Comparison of ENCODE assay signal across 26 cellular contexts in the genomic region with DNA sequence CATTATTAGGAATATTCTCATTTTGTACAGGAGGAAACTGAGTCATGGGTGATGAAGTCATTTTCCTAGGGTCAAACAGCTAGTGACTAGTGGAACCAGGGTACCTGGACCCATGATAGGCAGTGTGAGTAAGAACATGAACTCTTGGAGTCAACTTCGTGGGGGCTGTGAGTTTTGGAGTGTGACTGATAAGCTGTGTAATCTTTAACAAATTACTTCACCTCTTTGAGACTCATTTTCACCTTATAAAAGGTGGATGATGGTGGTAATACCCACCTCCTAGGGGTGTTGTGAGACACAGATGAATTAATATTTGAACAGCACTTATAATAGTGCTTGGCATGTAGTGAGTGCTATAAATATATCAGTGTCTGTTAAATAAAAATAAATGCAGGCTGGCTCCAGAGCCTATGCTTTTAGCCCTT. TPM values are rescaled to one million over a fixed set of nuclear protein-coding genes. Genes with fewer than 3 reads are reported as not detected.
DNase-seq lines count a peak whose midpoint lies in the region; ATAC-seq and TF ChIP-seq lines count a peak whose summit lies in the region.
"Had no signal": no experiment of that assay in that cellular context is flagged by ENCODE, and none has a peak within 500 bp of the region (broad histone marks: within the 10 kb centered on the region; RNA-seq: fewer than 3 reads in every experiment).

No MANE protein-coding gene starts in this region.

- no peak overlapping the region for H3K4me3 ChIP-seq in left lung
- H3K4me3 ChIP-seq in thyroid gland (replicated peaks in 1 of 3) = no peak overlapping the region
- H3K4me3 ChIP-seq in foreskin fibroblast (ENCODE audit: low read depth in 1 of 2, low read length in 2 of 2) = no peak overlapping the region
- H3K4me3 ChIP-seq: stomach had no signal

- WGBS in thyroid gland, 2 donors = 22 to 35% methylated on average over 1 of the region's 1 CpG

- H3K36me3 ChIP-seq in left lung = no peaks in the 10 kb centered on the region
- H3K36me3 ChIP-seq in thyroid gland = no peaks in the 10 kb centered on the region
- H3K36me3 ChIP-seq: stomach had no signal

- ATAC-seq in left lung = peak; percentile 79
- ATAC-seq in HG02938 (IDR thresholded peaks at IDR 0.05; ENCODE audit: unreplicated experiment) = no peak
- ATAC-seq: activated CD8-positive, alpha-beta T cell treated with anti-CD3 and anti-CD28 coated beads, Interleukin-2, amount 10 ng/mL, durations not matched to agents 7 days and 5 days had no signal

- H3K27me3 Mint-ChIP-seq in glutamatergic neuron (ENCODE audit: unreplicated experiment) = peaks cover 5% of the 10 kb centered on the region

- TF ChIP-seq CTCF in glutamatergic neuron (IDR thresholded peaks at IDR 0.05; ENCODE audit: partially characterized antibody, unreplicated experiment) (no peak), left lung (IDR thresholded peaks at IDR 0.05) (no peak), thyroid gland (IDR thresholded peaks at IDR 0.05) (no peak), foreskin fibroblast (IDR thresholded peaks at IDR 0.05; ENCODE audit: low read depth, low read length) (no peak)

- H3K27me3 ChIP-seq in left lung (peaks cover 0 to 1% of the 10 kb centered on the region in 2 donors), thyroid gland (no peaks in the 10 kb centered on the region)

- peak overlapping the region; percentile 68 for H3K4me3 Mint-ChIP-seq in glutamatergic neuron (ENCODE audit: unreplicated experiment)
- H3K4me3 Mint-ChIP-seq: activated CD8-positive, alpha-beta T cell treated with anti-CD3 and anti-CD28 coated beads, Interleukin-2, amount 10 ng/mL, durations not matched to agents 7 days and 5 days had no signal

- H3K4me1 ChIP-seq in left lung (no peaks in the 10 kb centered on the region), thyroid gland (peaks cover 45 to 61% of the 10 kb centered on the region in 2 donors)

- peak overlapping the region; percentile 55 for H3K27ac Mint-ChIP-seq in glutamatergic neuron (ENCODE audit: unreplicated experiment)
- H3K27ac Mint-ChIP-seq: activated CD8-positive, alpha-beta T cell treated with anti-CD3 and anti-CD28 coated beads, Interleukin-2, amount 10 ng/mL, durations not matched to agents 7 days and 5 days had no signal

- no peaks in the 10 kb centered on the region for H3K36me3 Mint-ChIP-seq in glutamatergic neuron (ENCODE audit: unreplicated experiment)

- H3K4me1 Mint-ChIP-seq in glutamatergic neuron (ENCODE audit: low read depth, unreplicated experiment) = peaks cover 72% of the 10 kb centered on the region

- DNase-seq in NCI-H510A treated with DMSO at 0.1 percent for 48 hours (lab: John Stamatoyannopoulos, UW) = peak; percentile 9
- no peak for DNase-seq in NCI-H510A (lab: John Stamatoyannopoulos, UW)
- DNase-seq in glutamatergic neuron = no peak
- no peak for DNase-seq in left lung
- peak in 1 of 2 donors; percentile 11 for DNase-seq in thyroid gland
- no peak for DNase-seq in foreskin fibroblast
- DNase-seq in AG20443 (ENCODE audit: low spot score) = no peak
- DNase-seq: activated CD8-positive, alpha-beta T cell treated with anti-CD3 and anti-CD28 coated beads, Interleukin-2, amount 10 ng/mL, durations not matched to agents 7 days and 5 days; activated naive CD4-positive, alpha-beta T cell treated with Interleukin-2 at 50 U/mL for 16 hours; activated T-cell treated with anti-CD3 and anti-CD28 coated beads, Interleukin-2, amount 50 U/mL, for 1 hour; amniotic stem cell; cerebellar nuclear complex; DND-41; effector CD4-positive, alpha-beta T cell; GOT3; hippocampal formation; KG1; MV-4-11; NCI-H187 treated with DMSO at 0.1 percent for 48 hours; NCI-H2227 treated with DMSO at 0.1 percent for 48 hours; stimulated activated CD4-positive, alpha-beta T cell treated with anti-CD3 and anti-CD28 coated beads, Interleukin-4, amount 100 ng/mL, for 24 hours; stomach; T1000 had no signal

- no peak overlapping the region for H3K27ac ChIP-seq in left lung
- peak overlapping the region; percentile 73 to 83 (median 81) for H3K27ac ChIP-seq in thyroid gland
- H3K27ac ChIP-seq: 22Rv1, RWPE1 had no signal

- no peaks in the 10 kb centered on the region for H3K9me3 ChIP-seq in left lung
- no peaks in the 10 kb centered on the region for H3K9me3 ChIP-seq in thyroid gland
- H3K9me3 ChIP-seq: stomach had no signal

- peaks cover 8% of the 10 kb centered on the region for H3K9me3 Mint-ChIP-seq in glutamatergic neuron (ENCODE audit: unreplicated experiment)

- no peak for TF ChIP-seq POLR2A in thyroid gland (IDR thresholded peaks at IDR 0.05)

- intact Hi-C loops in left lung (cut with DNase I) (no loop called here), thyroid gland (cut with DNase I) (no loop called here)

RNA-seq across cellular contexts. Expression of a gene that starts 9.1 kb away (rescaled TPM):
- 255 TPM for total RNA-seq in glutamatergic neuron (ENCODE audit: unreplicated experiment)
- total RNA-seq in left lung = 1 to 10 TPM; 5.9 to 6.3 TPM
- 10 to 100 TPM in 3 of 4 donors, 1 to 10 TPM in 1; 9.3 to 17.7 (median 14.3) TPM for total RNA-seq in thyroid gland
- total RNA-seq: activated CD8-positive, alpha-beta T cell treated with anti-CD3 and anti-CD28 coated beads, Interleukin-2, amount 10 ng/mL, durations not matched to agents 7 days and 5 days had no signal

Comparison
In these comparisons a context has a peak if more than half of its experiments do, and no peak if none do; other contexts are left out.
1. H3K27ac ChIP-seq: peak in thyroid gland (3 of 3); none in left lung (0 of 2).
2. RNA of a gene that starts 9.1 kb away (total RNA-seq): 255 TPM in glutamatergic neuron (single experiment); 9.3 to 17.7 TPM in thyroid gland and 5.9 to 6.3 TPM in left lung; every median in the first group is over 10 times any median in the second.